Comparison of ENCODE assay signal across 13 cellular contexts in the genomic region with DNA sequence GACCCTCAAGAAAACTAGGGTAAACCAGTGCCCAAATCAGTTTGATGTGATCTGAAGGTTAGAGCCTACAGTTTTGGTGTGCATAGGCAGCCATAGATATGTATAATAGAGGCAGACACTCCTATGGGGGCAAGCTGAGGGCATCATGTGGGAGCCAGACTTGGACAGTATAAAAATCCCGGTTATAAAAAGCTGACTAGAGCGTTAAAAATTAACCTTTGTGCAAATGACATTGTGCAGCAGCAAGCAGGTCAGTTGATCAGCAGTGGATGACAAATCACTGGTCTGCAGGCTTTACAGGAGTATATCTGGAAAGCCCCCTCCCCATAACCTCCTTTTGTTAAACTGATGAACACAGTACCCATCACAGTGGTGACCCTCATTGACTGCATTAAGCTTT.
A peak's percentile ranks its signal among the peaks of the same experiment; 100 is the strongest.
DNase-seq lines count a peak whose midpoint lies in the region; TF ChIP-seq lines count a peak whose summit lies in the region.
"Had no signal": no experiment of that assay in that cellular context is flagged by ENCODE, and none has a peak within 500 bp of the region (broad histone marks: within the 10 kb centered on the region; RNA-seq: fewer than 3 reads in every experiment).

No MANE protein-coding gene starts in this region.

- H3K36me3 Mint-ChIP-seq in activated T-helper 1 cell treated with anti-CD3 and anti-CD28 coated beads, Interleukin-12 subunit alpha, Interleukin-12 subunit beta, Interleukin-2, Interleukin-4 antibody, amounts not matched to agents 30 ng/mL and 10 ng/mL and 1 ng/mL, durations not matched to agents 14 hours and 24 hours and 36 hours (ENCODE audit: low read depth), result no peaks in the 10 kb centered on the region
- H3K36me3 Mint-ChIP-seq: CD8-positive, alpha-beta memory T cell had no signal

- no peaks in the 10 kb centered on the region for H3K4me1 Mint-ChIP-seq in activated T-helper 1 cell treated with anti-CD3 and anti-CD28 coated beads, Interleukin-12 subunit alpha, Interleukin-12 subunit beta, Interleukin-2, Interleukin-4 antibody, amounts not matched to agents 30 ng/mL and 10 ng/mL and 1 ng/mL, durations not matched to agents 14 hours and 24 hours and 36 hours (ENCODE audit: low read depth)
- H3K4me1 Mint-ChIP-seq: CD8-positive, alpha-beta memory T cell had no signal

- H3K36me3 ChIP-seq in endocrine pancreas (ENCODE audit: control insufficient read depth, insufficient read depth, low read length) (no peaks in the 10 kb centered on the region), stomach (no peaks in the 10 kb centered on the region)
- H3K36me3 ChIP-seq: BLaER1 had no signal

- peaks cover 13% of the 10 kb centered on the region for H3K9me3 Mint-ChIP-seq in activated T-helper 1 cell treated with anti-CD3 and anti-CD28 coated beads, Interleukin-12 subunit alpha, Interleukin-12 subunit beta, Interleukin-2, Interleukin-4 antibody, amounts not matched to agents 30 ng/mL and 10 ng/mL and 1 ng/mL, durations not matched to agents 14 hours and 24 hours and 36 hours

- no peak for TF ChIP-seq CTCF in stomach (IDR thresholded peaks at IDR 0.05)

- H3K27me3 ChIP-seq in endocrine pancreas (ENCODE audit: control insufficient read depth, insufficient read depth, low read length) (no peaks in the 10 kb centered on the region), stomach (no peaks in the 10 kb centered on the region)
- H3K27me3 ChIP-seq: BLaER1 had no signal

- H3K4me3 Mint-ChIP-seq in activated T-helper 1 cell treated with anti-CD3 and anti-CD28 coated beads, Interleukin-12 subunit alpha, Interleukin-12 subunit beta, Interleukin-2, Interleukin-4 antibody, amounts not matched to agents 30 ng/mL and 10 ng/mL and 1 ng/mL, durations not matched to agents 14 hours and 24 hours and 36 hours, result no peak overlapping the region
- H3K4me3 Mint-ChIP-seq: CD8-positive, alpha-beta memory T cell had no signal

- H3K27ac Mint-ChIP-seq in activated T-helper 1 cell treated with anti-CD3 and anti-CD28 coated beads, Interleukin-12 subunit alpha, Interleukin-12 subunit beta, Interleukin-2, Interleukin-4 antibody, amounts not matched to agents 30 ng/mL and 10 ng/mL and 1 ng/mL, durations not matched to agents 14 hours and 24 hours and 36 hours, result no peak overlapping the region
- H3K27ac Mint-ChIP-seq: CD8-positive, alpha-beta memory T cell had no signal

- H3K9me3 ChIP-seq in endocrine pancreas (ENCODE audit: control insufficient read depth, low read length), result no peaks in the 10 kb centered on the region
- H3K9me3 ChIP-seq in stomach, result no peaks in the 10 kb centered on the region
- H3K9me3 ChIP-seq: BLaER1, Caco-2 had no signal

- no peak for TF ChIP-seq EP300 in stomach (IDR thresholded peaks at IDR 0.05)

- H3K4me1 ChIP-seq in endocrine pancreas (ENCODE audit: control insufficient read depth, insufficient read depth, low read length) (no peaks in the 10 kb centered on the region), stomach (no peaks in the 10 kb centered on the region)
- H3K4me1 ChIP-seq: BLaER1, Caco-2 had no signal

- DNase-seq in HK-2 (ENCODE audit: unreplicated experiment) (peak; percentile 18), kidney tubule cell (ENCODE audit: low spot score) (peak; percentile 66), retina (no peak), stomach (no peak)
- DNase-seq in activated T-helper 1 cell treated with anti-CD3 and anti-CD28 coated beads, Interleukin-12 subunit alpha, Interleukin-12 subunit beta, Interleukin-2, Interleukin-4 antibody, amounts not matched to agents 30 ng/mL and 10 ng/mL and 1 ng/mL, durations not matched to agents 14 hours and 24 hours and 36 hours (ENCODE audit: low spot score), result no peak
- DNase-seq in activated naive CD4-positive, alpha-beta T cell (lab: John Stamatoyannopoulos, UW), result no peak
- DNase-seq: Caco-2; CD8-positive, alpha-beta memory T cell; DMS53; GF-D8; GM23248 had no signal

- H3K4me3 ChIP-seq in endocrine pancreas (ENCODE audit: control insufficient read depth, insufficient read depth, low read length), result peak overlapping the region; percentile 2
- no peak overlapping the region for H3K4me3 ChIP-seq in stomach
- H3K4me3 ChIP-seq: BLaER1, GM23248 had no signal

- intact Hi-C loops in activated T-helper 1 cell treated with anti-CD3 and anti-CD28 coated beads, Interleukin-12 subunit alpha, Interleukin-12 subunit beta, Interleukin-2, Interleukin-4 antibody, amounts not matched to agents 30 ng/mL and 10 ng/mL and 1 ng/mL, durations not matched to agents 14 hours and 24 hours and 36 hours (cut with micrococcal nuclease), result no loop called here
- intact Hi-C loops in stomach (cut with DNase I; ENCODE audit: low total_unique reads), result no loop called here

- no peaks in the 10 kb centered on the region for H3K27me3 Mint-ChIP-seq in activated T-helper 1 cell treated with anti-CD3 and anti-CD28 coated beads, Interleukin-12 subunit alpha, Interleukin-12 subunit beta, Interleukin-2, Interleukin-4 antibody, amounts not matched to agents 30 ng/mL and 10 ng/mL and 1 ng/mL, durations not matched to agents 14 hours and 24 hours and 36 hours (ENCODE audit: insufficient read depth)
- H3K27me3 Mint-ChIP-seq: CD8-positive, alpha-beta memory T cell had no signal

- WGBS in stomach, 5 donors, result 29 to 74% (median 53%) methylated on average over 2 of the region's 2 CpGs

- no peak overlapping the region for H3K9ac ChIP-seq in endocrine pancreas (ENCODE audit: control insufficient read depth, insufficient read depth, low read length)
- H3K9ac ChIP-seq: BLaER1, GM23248 had no signal

- no peak overlapping the region for H3K27ac ChIP-seq in stomach
- H3K27ac ChIP-seq: BLaER1, GM23248 had no signal

- no peak for TF ChIP-seq POLR2A in stomach (IDR thresholded peaks at IDR 0.05)

Comparison
In these comparisons a context has a peak if more than half of its experiments do, and no peak if none do; other contexts are left out.
1. DNase-seq: peak in HK-2 (single experiment) and kidney tubule cell (single experiment); none in retina (single experiment), activated T-helper 1 cell treated with anti-CD3 and anti-CD28 coated beads, Interleukin-12 subunit alpha, Interleukin-12 subunit beta, Interleukin-2, Interleukin-4 antibody, amounts not matched to agents 30 ng/mL and 10 ng/mL and 1 ng/mL, durations not matched to agents 14 hours and 24 hours and 36 hours (single experiment), activated naive CD4-positive, alpha-beta T cell (0 of 4) and stomach (single experiment).